Comparison of ENCODE assay signal across 8 cellular contexts in genomic region chr15:90872481-90873184, GRCh38. TPM values are rescaled to one million over a fixed set of nuclear protein-coding genes. Genes with fewer than 3 reads are reported as not detected.
A peak's percentile ranks its signal among the peaks of the same experiment; 100 is the strongest.
DNase-seq lines count a peak whose midpoint lies in the region; ATAC-seq and TF ChIP-seq lines count a peak whose summit lies in the region.

No MANE protein-coding gene starts in this region.

- no peak for TF ChIP-seq POLR2A in lower leg skin (IDR thresholded peaks at IDR 0.05)

- H3K4me3 ChIP-seq in AG09309 (ENCODE audit: control insufficient read depth, low read depth, low read length): peak overlapping the region; percentile 83
- H3K4me3 ChIP-seq in choroid plexus epithelial cell (ENCODE audit: low read depth, low read length): peak overlapping the region; percentile 72
- H3K4me3 ChIP-seq in lower leg skin (ENCODE audit: low read depth, poor library complexity, severe bottlenecking): peak overlapping the region; percentile 84

- 22 to 23% methylated on average over 12 of the region's 12 CpGs for WGBS in lower leg skin, 2 donors

- DNase-seq in AG09309 (ENCODE audit: low read depth) (peak; percentile 44), H4 (ENCODE audit: low spot score) (peak; percentile 48), SW 1271 (lab: John Stamatoyannopoulos, UW) (peak; percentile 21 to 43), choroid plexus epithelial cell (ENCODE audit: low read depth) (peak; percentile 83), lower leg skin (ENCODE audit: low spot score in 2 of 2) (peak in 1 of 2 donors; percentile 85), NCI-H1105 treated with DMSO at 0.1 percent for 48 hours (lab: John Stamatoyannopoulos, UW) (no peak)
- peak; percentile 72 for DNase-seq in stimulated activated naive CD8-positive, alpha-beta T cell treated with anti-CD3 and anti-CD28 coated beads, Interleukin-15, Interleukin-2, amounts not matched to agents 100 U/mL and 50 U/mL, for 24 hours

- ATAC-seq in stimulated activated naive CD8-positive, alpha-beta T cell treated with anti-CD3 and anti-CD28 coated beads, Interleukin-15, Interleukin-2, amounts not matched to agents 100 U/mL and 50 U/mL, for 24 hours: peak; percentile 65
- ATAC-seq in HG03378 (IDR thresholded peaks at IDR 0.05; ENCODE audit: unreplicated experiment): no peak

- no peak for TF ChIP-seq CTCF in AG09309 (IDR thresholded peaks at IDR 0.05; ENCODE audit: control insufficient read depth, insufficient read depth, low read depth, low read length, missing control alignments)
- TF ChIP-seq CTCF in choroid plexus epithelial cell (conservative IDR thresholded peaks at IDR 0.05; ENCODE audit: low read depth, low read length): no peak
- TF ChIP-seq CTCF in lower leg skin (IDR thresholded peaks at IDR 0.05): no peak

- intact Hi-C loops in lower leg skin (cut with DNase I; ENCODE audit: low total_unique reads): no loop called here

RNA-seq across cellular contexts. Expression of gene FURIN, which starts 4.2 kb away (rescaled TPM):
- total RNA-seq in H4 (2014; rRNA removed; shearing (Covaris generic)): 8.1 and 16.9 TPM in 2 replicates
- 100 to 1,000 TPM; 114 to 163 (median 149) TPM for total RNA-seq in lower leg skin

RNA-seq across cellular contexts. Expression of gene FES, which starts 11.7 kb away (rescaled TPM):
- total RNA-seq in H4 (2014; rRNA removed; shearing (Covaris generic)): 0.43 and 0.88 TPM in 2 replicates
- total RNA-seq in lower leg skin: 10 to 100 TPM in 2 of 4 donors, 1 to 10 TPM in 2; 3.6 to 17.9 (median 11.0) TPM

RNA-seq across cellular contexts. Expression of gene MAN2A2, which starts 30.5 kb away (rescaled TPM):
- 3.9 and 10.0 TPM in 2 replicates for total RNA-seq in H4 (2014; rRNA removed; shearing (Covaris generic))
- 10 to 100 TPM; 21.8 to 43.5 (median 27.4) TPM for total RNA-seq in lower leg skin

RNA-seq across cellular contexts. Expression of gene HDDC3, which starts 59.7 kb away (rescaled TPM):
- 12.9 and 18.1 TPM in 2 replicates for total RNA-seq in H4 (2014; rRNA removed; shearing (Covaris generic))
- 10 to 100 TPM; 12.0 to 21.1 (median 19.4) TPM for total RNA-seq in lower leg skin
